18 cellular contexts compared by ENCODE assay signal in genomic region chr10:11909618-11910017, GRCh38.
DNase-seq lines count a peak whose midpoint lies in the region; ATAC-seq and TF ChIP-seq lines count a peak whose summit lies in the region.
"Had no signal": no experiment of that assay in that cellular context is flagged by ENCODE, and none has a peak within 500 bp of the region (broad histone marks: within the 10 kb centered on the region; RNA-seq: fewer than 3 reads in every experiment).

No MANE protein-coding gene starts in this region.

- H3K27me3 Mint-ChIP-seq in CD8-positive, alpha-beta T cell (ENCODE audit: low read depth): no peaks in the 10 kb centered on the region

- no peaks in the 10 kb centered on the region for H4K20me1 ChIP-seq in osteoblast (ENCODE audit: insufficient read depth, low read length)

- H3K4me1 ChIP-seq in heart right ventricle (no peaks in the 10 kb centered on the region), right atrium auricular region (no peaks in the 10 kb centered on the region), osteoblast (ENCODE audit: insufficient read depth, low read length) (no peaks in the 10 kb centered on the region), mucosa of descending colon (ENCODE audit: low read depth) (no peaks in the 10 kb centered on the region)
- no peaks in the 10 kb centered on the region for H3K4me1 ChIP-seq in CD8-positive, alpha-beta T cell (ENCODE audit: insufficient read depth, low read length)
- H3K4me1 ChIP-seq: A549 had no signal

- no peak overlapping the region for H3K27ac ChIP-seq in heart right ventricle
- no peak overlapping the region for H3K27ac ChIP-seq in right atrium auricular region
- no peak overlapping the region for H3K27ac ChIP-seq in osteoblast (ENCODE audit: low read depth, low read length)
- H3K27ac ChIP-seq in CD8-positive, alpha-beta T cell (ENCODE audit: low read depth, low read length): no peak overlapping the region
- H3K27ac ChIP-seq: A549 had no signal

- no peak for DNase-seq in heart right ventricle
- no peak for DNase-seq in right atrium auricular region (ENCODE audit: low spot score)
- DNase-seq in left kidney (ENCODE audit: low read depth, low spot score): peak; percentile 18
- DNase-seq in osteoblast (ENCODE audit: insufficient read length, low spot score, missing footprints): peak; percentile 41
- no peak for DNase-seq in activated CD4-positive, CD25-positive, alpha-beta regulatory T cell treated with anti-CD3 and anti-CD28 coated beads, Interleukin-2, amount 50 U/mL, for 72 hours
- DNase-seq in mucosa of descending colon: no peak
- DNase-seq in CD8-positive, alpha-beta T cell: no peak
- DNase-seq: DMS53; GDM1; Karpas-422; MV-4-11; NCI-H187 treated with DMSO at 0.1 percent for 48 hours; NK-92 treated with Interleukin-12 subunit alpha and Interleukin-12 subunit beta, amount 100 ng/mL, for 24 hours had no signal

- H3K79me2 ChIP-seq in osteoblast (ENCODE audit: insufficient read depth, low read length): no peaks in the 10 kb centered on the region

- H3K27me3 ChIP-seq in heart right ventricle (peaks cover 0 to 3% (median 0%) of the 10 kb centered on the region in 7 donors), right atrium auricular region (no peaks in the 10 kb centered on the region), osteoblast (ENCODE audit: insufficient read depth, low read length) (no peaks in the 10 kb centered on the region)
- no peaks in the 10 kb centered on the region for H3K27me3 ChIP-seq in CD8-positive, alpha-beta T cell (ENCODE audit: insufficient read depth, low read length)

- no peak overlapping the region for H3K4me2 ChIP-seq in osteoblast (ENCODE audit: insufficient read depth, low read length)
- H3K4me2 ChIP-seq: A549 had no signal

- 36 to 38% methylated on average over 10 of the region's 10 CpGs for WGBS in heart right ventricle, 2 donors

- CTCF ChIA-PET in CD8-positive, alpha-beta T cell (lab: Charles Lee): no interaction called here

- POLR2A ChIA-PET in CD8-positive, alpha-beta T cell (lab: Charles Lee): no interaction called here

- intact Hi-C loops in heart right ventricle (cut with DNase I) (loop anchor here in 2 of 10 donors (2.0 to 10.0 kb wide), 2 partner anchors 49 to 65 kb away; no protein-coding TSS in a partner anchor), mucosa of descending colon (cut with DNase I, micrococcal nuclease) (no loop called here)
- intact Hi-C loops in CD8-positive, alpha-beta T cell (cut with DNase I, micrococcal nuclease): no loop called here

- peaks cover 2% of the 10 kb centered on the region for H3K4me1 Mint-ChIP-seq in CD8-positive, alpha-beta T cell (ENCODE audit: low read depth)
- H3K4me1 Mint-ChIP-seq: CD14-positive monocyte had no signal

- H2AFZ ChIP-seq in osteoblast (ENCODE audit: low read length): no peak overlapping the region

- no peaks in the 10 kb centered on the region for H3K36me3 Mint-ChIP-seq in CD8-positive, alpha-beta T cell
- H3K36me3 Mint-ChIP-seq: CD14-positive monocyte, IgD-negative memory B cell had no signal

- H3K36me3 ChIP-seq in heart right ventricle (no peaks in the 10 kb centered on the region), right atrium auricular region (no peaks in the 10 kb centered on the region), osteoblast (ENCODE audit: insufficient read depth, low read length) (no peaks in the 10 kb centered on the region), mucosa of descending colon (ENCODE audit: low read depth) (no peaks in the 10 kb centered on the region)
- H3K36me3 ChIP-seq in CD8-positive, alpha-beta T cell (ENCODE audit: insufficient read depth, low read length): no peaks in the 10 kb centered on the region

- H3K4me3 ChIP-seq in heart right ventricle: no peak overlapping the region
- H3K4me3 ChIP-seq in right atrium auricular region: no peak overlapping the region
- H3K4me3 ChIP-seq in osteoblast (ENCODE audit: insufficient read depth, low read length): no peak overlapping the region
- no peak overlapping the region for H3K4me3 ChIP-seq in mucosa of descending colon
- no peak overlapping the region for H3K4me3 ChIP-seq in CD8-positive, alpha-beta T cell (ENCODE audit: low read depth, low read length)
- H3K4me3 ChIP-seq: A549 had no signal

- TF ChIP-seq CTCF in heart right ventricle (IDR thresholded peaks at IDR 0.05) (no peak), right atrium auricular region (IDR thresholded peaks at IDR 0.05) (no peak), osteoblast (IDR thresholded peaks at IDR 0.05; ENCODE audit: extremely low read depth, low read depth, low read length) (no peak), mucosa of descending colon (IDR thresholded peaks at IDR 0.05) (no peak)
- no peak for TF ChIP-seq CTCF in CD8-positive, alpha-beta T cell (IDR thresholded peaks at IDR 0.05)

- no peak overlapping the region for H3K4me3 Mint-ChIP-seq in CD8-positive, alpha-beta T cell
- H3K4me3 Mint-ChIP-seq: B cell, CD14-positive monocyte, IgD-negative memory B cell had no signal

- H3K9me3 ChIP-seq in heart right ventricle (no peaks in the 10 kb centered on the region), right atrium auricular region (no peaks in the 10 kb centered on the region), osteoblast (ENCODE audit: low read depth, low read length) (no peaks in the 10 kb centered on the region), mucosa of descending colon (no peaks in the 10 kb centered on the region)
- no peaks in the 10 kb centered on the region for H3K9me3 ChIP-seq in CD8-positive, alpha-beta T cell (ENCODE audit: low read length)
- H3K9me3 ChIP-seq: A549 had no signal

- ATAC-seq in heart right ventricle: peak in 5 of 8 donors; percentile 11 to 75 (median 46)
- ATAC-seq in mucosa of descending colon: no peak
- ATAC-seq in CD8-positive, alpha-beta T cell: no peak
- no peak for ATAC-seq in GM21576 (IDR thresholded peaks at IDR 0.05; ENCODE audit: unreplicated experiment)
- ATAC-seq: A549 had no signal

- H3K9me3 Mint-ChIP-seq in CD8-positive, alpha-beta T cell: no peaks in the 10 kb centered on the region
- H3K9me3 Mint-ChIP-seq: CD14-positive monocyte had no signal

- H3K27ac Mint-ChIP-seq in CD8-positive, alpha-beta T cell: no peak overlapping the region
- H3K27ac Mint-ChIP-seq: B cell, IgD-negative memory B cell had no signal

Comparison
In these comparisons a context has a peak if more than half of its experiments do, and no peak if none do; other contexts are left out.
1. ATAC-seq: peak in heart right ventricle (5 of 8); none in mucosa of descending colon (single experiment), CD8-positive, alpha-beta T cell (single experiment) and GM21576 (single experiment).
2. DNase-seq: peak in left kidney (single experiment) and osteoblast (single experiment); none in heart right ventricle (0 of 2), right atrium auricular region (single experiment), activated CD4-positive, CD25-positive, alpha-beta regulatory T cell treated with anti-CD3 and anti-CD28 coated beads, Interleukin-2, amount 50 U/mL, for 72 hours (single experiment), mucosa of descending colon (0 of 3) and CD8-positive, alpha-beta T cell (0 of 7).